ENCODE assay signal across 9 cellular contexts in genomic region chr12:15220451-15220850, GRCh38. TPM values are rescaled to one million over a fixed set of nuclear protein-coding genes. Genes with fewer than 3 reads are reported as not detected.
A peak's percentile ranks its signal among the peaks of the same experiment; 100 is the strongest.
DNase-seq lines count a peak whose midpoint lies in the region; ATAC-seq and TF ChIP-seq lines count a peak whose summit lies in the region.
"Had no signal": no experiment of that assay in that cellular context is flagged by ENCODE, and none has a peak within 500 bp of the region (broad histone marks: within the 10 kb centered on the region; RNA-seq: fewer than 3 reads in every experiment).

No MANE protein-coding gene starts in this region.

- H3K27ac Mint-ChIP-seq in T-helper 17 cell (no peak overlapping the region), endodermal cell (peak overlapping the region; percentile 46)
- H3K27ac Mint-ChIP-seq in naive thymus-derived CD4-positive, alpha-beta T cell = no peak overlapping the region
- no peak overlapping the region for H3K27ac Mint-ChIP-seq in stimulated activated naive B cell treated with anti-CD40 and anti-IgM and Interleukin-4, amounts not matched to agents 10 μg/mL and 1 μg/mL and 100 μg/mL, for 72 hours

- no peak for ATAC-seq in T-helper 17 cell
- no peak for ATAC-seq in naive thymus-derived CD4-positive, alpha-beta T cell
- no peak for ATAC-seq in stimulated activated naive B cell treated with anti-CD40 and anti-IgM and Interleukin-4, amounts not matched to agents 10 μg/mL and 1 μg/mL and 100 μg/mL, for 72 hours (replicated peaks)
- ATAC-seq in HG03045 (IDR thresholded peaks at IDR 0.05; ENCODE audit: unreplicated experiment) = no peak

- POLR2A ChIA-PET in naive thymus-derived CD4-positive, alpha-beta T cell (lab: Charles Lee) = interaction anchor here (0.7 kb wide), 1 partner anchor 19 kb away, joined by 3 read pairs; no protein-coding TSS in a partner anchor

- peak overlapping the region; percentile 77 for H3K4me3 ChIP-seq in endodermal cell (ENCODE audit: low read length)
- H3K4me3 ChIP-seq in naive thymus-derived CD4-positive, alpha-beta T cell (ENCODE audit: low read length) = no peak overlapping the region
- H3K4me3 ChIP-seq in tibial artery = peak overlapping the region; percentile 66 to 75

- no peak overlapping the region for H3K9ac ChIP-seq in endodermal cell (ENCODE audit: extremely low read depth, low read length, poor library complexity, severe bottlenecking)

- H3K36me3 ChIP-seq in endodermal cell (ENCODE audit: control insufficient read depth, insufficient read depth, low read length) (no peaks in the 10 kb centered on the region), tibial artery (no peaks in the 10 kb centered on the region)
- no peaks in the 10 kb centered on the region for H3K36me3 ChIP-seq in naive thymus-derived CD4-positive, alpha-beta T cell (ENCODE audit: control insufficient read depth in 2 of 3, insufficient read depth in 3 of 3, low read length in 3 of 3)

- DNase-seq in T-helper 17 cell (no peak), endodermal cell (no peak), tibial artery (peak in 1 of 2 donors; percentile 59), H4 (ENCODE audit: low spot score) (no peak)
- DNase-seq in naive thymus-derived CD4-positive, alpha-beta T cell = peak in 1 of 9 donors; percentile 2
- no peak for DNase-seq in stimulated activated naive B cell treated with anti-CD40 and anti-IgM and Interleukin-4, amounts not matched to agents 10 μg/mL and 1 μg/mL and 100 μg/mL, for 72 hours
- DNase-seq: IMR-90, NCI-H2081 treated with DMSO at 0.1 percent for 48 hours had no signal

- intact Hi-C loops in naive thymus-derived CD4-positive, alpha-beta T cell (cut with micrococcal nuclease) = loop anchor here (2.0 to 10.0 kb wide), 7 partner anchors 48 to 986 kb away; a partner anchor contains a TSS
- intact Hi-C loops in tibial artery (cut with DNase I; ENCODE audit: low total_unique reads) = loop anchor here (5.0 kb wide), 1 partner anchor 218 kb away; no protein-coding TSS in a partner anchor

- H3K4me3 Mint-ChIP-seq in T-helper 17 cell (peak overlapping the region; percentile 79), endodermal cell (peak overlapping the region; percentile 60)
- peak overlapping the region in 6 of 10 donors; percentile 70 to 83 (median 78) for H3K4me3 Mint-ChIP-seq in naive thymus-derived CD4-positive, alpha-beta T cell
- H3K4me3 Mint-ChIP-seq in stimulated activated naive B cell treated with anti-CD40 and anti-IgM and Interleukin-4, amounts not matched to agents 10 μg/mL and 1 μg/mL and 100 μg/mL, for 72 hours = no peak overlapping the region

- CTCF ChIA-PET in naive thymus-derived CD4-positive, alpha-beta T cell (lab: Charles Lee) = interaction anchor here (1.1 to 3.1 kb wide), 15 partner anchors 7 to 496 kb away, joined by 3 to 12 read pairs (median 6); partner anchors contain the start of gene ART4

- H3K9me3 ChIP-seq in T-helper 17 cell (ENCODE audit: control insufficient read depth, low read length, poor library complexity, severe bottlenecking) = no peaks in the 10 kb centered on the region
- no peaks in the 10 kb centered on the region for H3K9me3 ChIP-seq in endodermal cell (ENCODE audit: control insufficient read depth, low read length)
- H3K9me3 ChIP-seq in naive thymus-derived CD4-positive, alpha-beta T cell (ENCODE audit: control insufficient read depth in 2 of 3, low read length in 3 of 3) = no peaks in the 10 kb centered on the region
- no peaks in the 10 kb centered on the region for H3K9me3 ChIP-seq in tibial artery

- TF ChIP-seq CTCF in endodermal cell (conservative IDR thresholded peaks at IDR 0.05) = no peak
- TF ChIP-seq CTCF in tibial artery (IDR thresholded peaks at IDR 0.05) = no peak

- H3K9me3 Mint-ChIP-seq in endodermal cell = no peaks in the 10 kb centered on the region
- no peaks in the 10 kb centered on the region for H3K9me3 Mint-ChIP-seq in naive thymus-derived CD4-positive, alpha-beta T cell
- no peaks in the 10 kb centered on the region for H3K9me3 Mint-ChIP-seq in stimulated activated naive B cell treated with anti-CD40 and anti-IgM and Interleukin-4, amounts not matched to agents 10 μg/mL and 1 μg/mL and 100 μg/mL, for 72 hours

- peaks cover 2% of the 10 kb centered on the region for H3K36me3 Mint-ChIP-seq in T-helper 17 cell (ENCODE audit: low read depth)
- H3K36me3 Mint-ChIP-seq in endodermal cell (ENCODE audit: low read depth) = no peaks in the 10 kb centered on the region
- H3K36me3 Mint-ChIP-seq in naive thymus-derived CD4-positive, alpha-beta T cell = no peaks in the 10 kb centered on the region
- H3K36me3 Mint-ChIP-seq in stimulated activated naive B cell treated with anti-CD40 and anti-IgM and Interleukin-4, amounts not matched to agents 10 μg/mL and 1 μg/mL and 100 μg/mL, for 72 hours = no peaks in the 10 kb centered on the region

- WGBS in endodermal cell (ENCODE audit: insufficient coverage in 1 of 2, insufficient read length in 1 of 2), 2 experiments = 83% methylated on average over 2 to 4 of the region's 4 CpGs

- H3K4me1 Mint-ChIP-seq in T-helper 17 cell = peaks cover 11% of the 10 kb centered on the region
- H3K4me1 Mint-ChIP-seq in endodermal cell = peaks cover 22% of the 10 kb centered on the region
- peaks cover 0 to 17% (median 9%) of the 10 kb centered on the region in 7 donors for H3K4me1 Mint-ChIP-seq in naive thymus-derived CD4-positive, alpha-beta T cell
- peaks cover 6 to 12% of the 10 kb centered on the region in 2 donors for H3K4me1 Mint-ChIP-seq in stimulated activated naive B cell treated with anti-CD40 and anti-IgM and Interleukin-4, amounts not matched to agents 10 μg/mL and 1 μg/mL and 100 μg/mL, for 72 hours

- peaks cover 6% of the 10 kb centered on the region for H3K4me1 ChIP-seq in endodermal cell (ENCODE audit: control insufficient read depth, insufficient read depth, low read length)
- peaks cover 6% of the 10 kb centered on the region in 2 donors for H3K4me1 ChIP-seq in naive thymus-derived CD4-positive, alpha-beta T cell (ENCODE audit: control insufficient read depth in 2 of 2, insufficient read depth in 2 of 2, low read length in 2 of 2)
- H3K4me1 ChIP-seq in tibial artery = peaks cover 0 to 57% (median 27%) of the 10 kb centered on the region in 4 donors

- peaks cover 57% of the 10 kb centered on the region for H3K27me3 Mint-ChIP-seq in T-helper 17 cell
- H3K27me3 Mint-ChIP-seq in endodermal cell (ENCODE audit: insufficient read depth) = peaks cover 26% of the 10 kb centered on the region
- H3K27me3 Mint-ChIP-seq in naive thymus-derived CD4-positive, alpha-beta T cell = peaks cover 23 to 43% (median 28%) of the 10 kb centered on the region in 5 donors
- peaks cover 44 to 48% of the 10 kb centered on the region in 2 donors for H3K27me3 Mint-ChIP-seq in stimulated activated naive B cell treated with anti-CD40 and anti-IgM and Interleukin-4, amounts not matched to agents 10 μg/mL and 1 μg/mL and 100 μg/mL, for 72 hours

- H3K27ac ChIP-seq in endodermal cell (ENCODE audit: low read depth, low read length) (no peak overlapping the region), tibial artery (peak overlapping the region; percentile 90 to 93)
- no peak overlapping the region for H3K27ac ChIP-seq in naive thymus-derived CD4-positive, alpha-beta T cell (ENCODE audit: low read depth, low read length)

- H3K27me3 ChIP-seq in endodermal cell (ENCODE audit: control insufficient read depth, insufficient read depth, low read length, poor library complexity, severe bottlenecking) = peaks cover 14% of the 10 kb centered on the region
- no peaks in the 10 kb centered on the region for H3K27me3 ChIP-seq in naive thymus-derived CD4-positive, alpha-beta T cell (ENCODE audit: control insufficient read depth in 2 of 2, insufficient read depth in 2 of 2, low read length in 2 of 2)
- no peaks in the 10 kb centered on the region for H3K27me3 ChIP-seq in tibial artery

RNA-seq across cellular contexts. Expression of gene RERG, which starts 0.8 kb away (rescaled TPM):
- not detected for total RNA-seq in T-helper 17 cell
- 1 to 10 TPM in 1 of 2 donors, under 1 TPM in 1; 0.42 to 1.4 TPM for total RNA-seq in endodermal cell
- 3.1 TPM for polyA plus RNA-seq in endodermal cell (2013, experiment 1 of 2)
- 2.9 TPM for polyA plus RNA-seq in endodermal cell (2013, experiment 2 of 2)
- under 1 TPM in 1 of 5 experiments, not detected in 4; 0.35 TPM for total RNA-seq in naive thymus-derived CD4-positive, alpha-beta T cell
- not detected for polyA plus RNA-seq in naive thymus-derived CD4-positive, alpha-beta T cell
- total RNA-seq in H4 (2014; rRNA removed; shearing (Covaris generic)) = 0.14 and 0.25 TPM in 2 replicates
- total RNA-seq: IMR-90 had no signal
- polyA plus RNA-seq: IMR-90 had no signal

Comparison
In these comparisons a context has a peak if more than half of its experiments do, and no peak if none do; other contexts are left out.
1. H3K4me3 Mint-ChIP-seq: peak in T-helper 17 cell (single experiment), endodermal cell (single experiment) and naive thymus-derived CD4-positive, alpha-beta T cell (6 of 10); none in stimulated activated naive B cell treated with anti-CD40 and anti-IgM and Interleukin-4, amounts not matched to agents 10 μg/mL and 1 μg/mL and 100 μg/mL, for 72 hours (0 of 2).
2. H3K27ac ChIP-seq: peak in tibial artery (2 of 2); none in endodermal cell (single experiment) and naive thymus-derived CD4-positive, alpha-beta T cell (single experiment).